ENCODE assay signal across 2 cellular contexts in the genomic region with DNA sequence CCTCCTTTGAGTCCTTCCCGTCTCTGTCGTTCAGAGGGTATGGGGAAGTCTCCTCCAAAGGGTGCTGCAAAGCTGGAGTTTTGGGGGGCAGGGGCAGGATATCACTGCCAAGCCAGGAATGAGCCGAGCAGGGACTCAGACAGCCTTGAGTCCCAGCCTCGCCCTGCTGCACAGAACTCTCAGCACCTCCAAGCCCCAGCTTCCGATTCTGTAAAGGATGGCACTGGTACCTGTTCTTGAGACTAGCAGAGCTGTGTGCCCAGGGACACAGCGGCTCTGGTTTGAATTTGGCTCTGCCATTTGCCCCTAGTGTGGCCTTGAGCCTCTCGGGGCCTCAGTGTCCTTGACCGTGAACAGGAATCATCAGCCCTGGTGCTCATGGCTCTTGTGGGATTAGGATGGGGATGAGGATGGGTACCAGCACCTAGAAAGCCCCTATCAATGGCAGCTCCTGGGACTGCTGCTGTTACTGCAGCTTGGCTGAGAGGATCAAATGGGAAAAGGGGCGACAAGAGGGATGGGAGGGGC.
TF ChIP-seq lines count a peak whose summit lies in the region.

No MANE protein-coding gene starts in this region.

TF ChIP-seq in IMR-90, 13 proteins besides CTCF, POLR2A, EP300 and RAD21:
- TF ChIP-seq CEBPB (IDR thresholded peaks at IDR 0.05; ENCODE audit: low read depth, low read length) (no peak), MAZ (IDR thresholded peaks at IDR 0.05; ENCODE audit: borderline replicate concordance, low read depth, low read length) (no peak), CHD1 (IDR thresholded peaks at IDR 0.05; ENCODE audit: low read depth, low read length) (no peak), RCOR1 (IDR thresholded peaks at IDR 0.05; ENCODE audit: insufficient replicate concordance, low read length) (no peak), RFX5 (IDR thresholded peaks at IDR 0.05; ENCODE audit: low read depth, low read length) (no peak), FOS (IDR thresholded peaks at IDR 0.05; ENCODE audit: low read depth, low read length) (no peak), NFE2L2 (IDR thresholded peaks at IDR 0.05; ENCODE audit: low read depth, low read length) (no peak), MXI1 (IDR thresholded peaks at IDR 0.05; ENCODE audit: borderline replicate concordance, low read depth, low read length) (no peak), SMC3 (IDR thresholded peaks at IDR 0.05; ENCODE audit: low read depth, low read length) (no peak), BHLHE40 (IDR thresholded peaks at IDR 0.05; ENCODE audit: low read depth, low read length) (no peak), MAFK (IDR thresholded peaks at IDR 0.05; ENCODE audit: low read depth, low read length) (no peak)
- TF ChIP-seq, protein P1, sequence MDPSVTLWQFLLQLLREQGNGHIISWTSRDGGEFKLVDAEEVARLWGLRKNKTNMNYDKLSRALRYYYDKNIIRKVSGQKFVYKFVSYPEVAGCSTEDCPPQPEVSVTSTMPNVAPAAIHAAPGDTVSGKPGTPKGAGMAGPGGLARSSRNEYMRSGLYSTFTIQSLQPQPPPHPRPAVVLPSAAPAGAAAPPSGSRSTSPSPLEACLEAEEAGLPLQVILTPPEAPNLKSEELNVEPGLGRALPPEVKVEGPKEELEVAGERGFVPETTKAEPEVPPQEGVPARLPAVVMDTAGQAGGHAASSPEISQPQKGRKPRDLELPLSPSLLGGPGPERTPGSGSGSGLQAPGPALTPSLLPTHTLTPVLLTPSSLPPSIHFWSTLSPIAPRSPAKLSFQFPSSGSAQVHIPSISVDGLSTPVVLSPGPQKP (IDR thresholded peaks at IDR 0.05; ENCODE audit: borderline replicate concordance, low read depth, low read length): no peak
- TF ChIP-seq, protein P2, sequence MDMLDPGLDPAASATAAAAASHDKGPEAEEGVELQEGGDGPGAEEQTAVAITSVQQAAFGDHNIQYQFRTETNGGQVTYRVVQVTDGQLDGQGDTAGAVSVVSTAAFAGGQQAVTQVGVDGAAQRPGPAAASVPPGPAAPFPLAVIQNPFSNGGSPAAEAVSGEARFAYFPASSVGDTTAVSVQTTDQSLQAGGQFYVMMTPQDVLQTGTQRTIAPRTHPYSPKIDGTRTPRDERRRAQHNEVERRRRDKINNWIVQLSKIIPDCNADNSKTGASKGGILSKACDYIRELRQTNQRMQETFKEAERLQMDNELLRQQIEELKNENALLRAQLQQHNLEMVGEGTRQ (IDR thresholded peaks at IDR 0.05; ENCODE audit: low read depth, low read length): no peak
TF ChIP-seq in IMR-90: peak in this region for 0.

TF ChIP-seq in endothelial cell of umbilical vein, 7 proteins besides CTCF, POLR2A, EP300 and RAD21:
- TF ChIP-seq POLR2AphosphoS5 (IDR thresholded peaks at IDR 0.05; ENCODE audit: insufficient read depth, low read depth, low read length) (no peak), MAX (IDR thresholded peaks at IDR 0.05; ENCODE audit: insufficient read depth, insufficient read length) (no peak), MYC (IDR thresholded peaks at IDR 0.05; ENCODE audit: low read depth, low read length) (no peak), EZH2 (IDR thresholded peaks at IDR 0.05; ENCODE audit: borderline replicate concordance, low read depth, low read length, severe bottlenecking) (no peak), FOS (IDR thresholded peaks at IDR 0.05; ENCODE audit: borderline replicate concordance, insufficient read depth, low read length) (no peak), GATA2 (IDR thresholded peaks at IDR 0.05; ENCODE audit: insufficient read depth, insufficient read length, low read depth, low read length) (no peak), JUN (IDR thresholded peaks at IDR 0.05; ENCODE audit: borderline replicate concordance, insufficient read depth, insufficient read length, low read depth) (no peak)
